ENCODE assay signal across 1 cellular context in genomic region chr19:1873524-1874473, GRCh38.
TF ChIP-seq lines count a peak whose summit lies in the region.

No MANE protein-coding gene starts in this region.

TF ChIP-seq in IMR-90, 13 proteins besides CTCF, POLR2A, EP300 and RAD21:
- TF ChIP-seq SMC3 (IDR thresholded peaks at IDR 0.05; ENCODE audit: low read depth, low read length) (no peak), BHLHE40 (IDR thresholded peaks at IDR 0.05; ENCODE audit: low read depth, low read length) (no peak), USF2 (IDR thresholded peaks at IDR 0.05; ENCODE audit: low read depth, low read length) (no peak), MAFK (IDR thresholded peaks at IDR 0.05; ENCODE audit: low read depth, low read length) (no peak), RFX5 (IDR thresholded peaks at IDR 0.05; ENCODE audit: low read depth, low read length) (no peak), MXI1 (IDR thresholded peaks at IDR 0.05; ENCODE audit: borderline replicate concordance, low read depth, low read length) (no peak), CHD1 (IDR thresholded peaks at IDR 0.05; ENCODE audit: low read depth, low read length) (no peak), ELK1 (IDR thresholded peaks at IDR 0.05; ENCODE audit: borderline replicate concordance, low read depth, low read length) (no peak), MAZ (IDR thresholded peaks at IDR 0.05; ENCODE audit: borderline replicate concordance, low read depth, low read length) (no peak), RCOR1 (IDR thresholded peaks at IDR 0.05; ENCODE audit: insufficient replicate concordance, low read length) (no peak), NFE2L2 (IDR thresholded peaks at IDR 0.05; ENCODE audit: low read depth, low read length) (no peak), FOS (IDR thresholded peaks at IDR 0.05; ENCODE audit: low read depth, low read length) (no peak), CEBPB (IDR thresholded peaks at IDR 0.05; ENCODE audit: low read depth, low read length) (no peak)
